Comparison of ENCODE assay signal across 1 cellular context in genomic region chr17:60598001-60598736, GRCh38.
TF ChIP-seq lines count a peak whose summit lies in the region.

No MANE protein-coding gene starts in this region.

TF ChIP-seq in GM12878, 131 proteins besides CTCF, POLR2A, EP300 and RAD21 (continued from another document):
- peak; percentile 34 for TF ChIP-seq NFXL1 (IDR thresholded peaks at IDR 0.05; ENCODE audit: borderline replicate concordance)
